ENCODE assay signal across 22 cellular contexts in genomic region chr14:59829941-59830734, GRCh38. TPM values are rescaled to one million over a fixed set of nuclear protein-coding genes. Genes with fewer than 3 reads are reported as not detected.
DNase-seq lines count a peak whose midpoint lies in the region; ATAC-seq, FAIRE-seq and TF ChIP-seq lines count a peak whose summit lies in the region.
"Had no signal": no experiment of that assay in that cellular context is flagged by ENCODE, and none has a peak within 500 bp of the region (broad histone marks: within the 10 kb centered on the region; RNA-seq: fewer than 3 reads in every experiment).

No MANE protein-coding gene starts in this region.

- H3K27me3 Mint-ChIP-seq in T-helper 17 cell: peaks cover 48% of the 10 kb centered on the region

- no peak overlapping the region for H3K4ac ChIP-seq in mesenchymal stem cell (ENCODE audit: low read depth in 1 of 2, low read length in 2 of 2)

- H2BK120ac ChIP-seq in mesenchymal stem cell (ENCODE audit: low read depth, low read length): no peak overlapping the region

- peak overlapping the region in 8 of 11 experiments; percentile 37 to 70 (median 54); a peak in 14 of 22 replicates for H3K4me2 ChIP-seq in BLaER1 treated with 17β-estradiol and CSF1 and Interleukin-3, amounts not matched to agents 10 nM and 100 nM
- no peak overlapping the region for H3K4me2 ChIP-seq in mesenchymal stem cell (ENCODE audit: low read length, poor library complexity, severe bottlenecking)

- no peak overlapping the region for H2AFZ ChIP-seq in mesenchymal stem cell (ENCODE audit: low read depth, low read length)

- no peak overlapping the region; a peak in 1 of 22 replicates for H3K9ac ChIP-seq in BLaER1 treated with 17β-estradiol and CSF1 and Interleukin-3, amounts not matched to agents 10 nM and 100 nM
- H3K9ac ChIP-seq in mesenchymal stem cell (ENCODE audit: low read length): peak overlapping the region; percentile 68

- no peak overlapping the region for H3K23ac ChIP-seq in mesenchymal stem cell (ENCODE audit: low read length in 2 of 2)

- 65% methylated on average over 4 of the region's 7 CpGs for WGBS in mesenchymal stem cell

- no peak for ATAC-seq in T-helper 17 cell
- ATAC-seq: activated CD4-positive, alpha-beta T cell treated with anti-CD3 and anti-CD28 coated beads for 36 hours; body of pancreas had no signal

- no peak overlapping the region for H2BK12ac ChIP-seq in mesenchymal stem cell (ENCODE audit: low read length in 2 of 2)

- no peak for FAIRE-seq in bronchial epithelial cell (lab: Jason Lieb, UNC)

- no peaks in the 10 kb centered on the region for H3K79me1 ChIP-seq in mesenchymal stem cell (replicated peaks; ENCODE audit: low read length, poor library complexity, severe bottlenecking)

- peak; percentile 18 for DNase-seq in NCI-H226
- DNase-seq in bronchial epithelial cell (ENCODE audit: low read depth): peak; percentile 12
- DNase-seq in mesenchymal stem cell: no peak
- DNase-seq in stimulated activated CD4-positive, alpha-beta T cell treated with anti-CD3 and anti-CD28 coated beads, Interleukin-1b, Interleukin-23, amount 100 ng/mL, for 48 hours: no peak
- no peak for DNase-seq in effector memory CD4-positive, alpha-beta T cell
- no peak for DNase-seq in Ammon's horn (ENCODE audit: low spot score)
- no peak for DNase-seq in T-helper 17 cell
- DNase-seq: activated CD4-positive, alpha-beta T cell treated with anti-CD3 and anti-CD28 coated beads for 36 hours; activated CD8-positive, alpha-beta memory T cell treated with anti-CD3 and anti-CD28 coated beads, Interleukin-2, amount 50 U/mL, for 48 hours; activated naive CD4-positive, alpha-beta T cell treated with Interleukin-2 at 50 U/mL for 16 hours; body of pancreas; COR-L47; HFFc6; hypothalamus; NCI-H1694; NCI-H446 treated with DMSO at 0.1 percent for 48 hours; spleen; stimulated activated naive CD4-positive, alpha-beta T cell; T1000; upper lobe of left lung had no signal

- H3K27me3 ChIP-seq in BLaER1 treated with 17β-estradiol and CSF1 and Interleukin-3, amounts not matched to agents 10 nM and 100 nM: no peaks in the 10 kb centered on the region
- no peaks in the 10 kb centered on the region for H3K27me3 ChIP-seq in bronchial epithelial cell (ENCODE audit: control insufficient read depth, insufficient read depth, low read length)
- no peaks in the 10 kb centered on the region for H3K27me3 ChIP-seq in mesenchymal stem cell (ENCODE audit: control insufficient read depth in 1 of 2, insufficient read depth in 1 of 2, low read length in 2 of 2)
- H3K27me3 ChIP-seq in effector memory CD4-positive, alpha-beta T cell (replicated peaks; ENCODE audit: control insufficient read depth, insufficient read depth, low read length, poor library complexity, severe bottlenecking): no peaks in the 10 kb centered on the region
- H3K27me3 ChIP-seq: body of pancreas, SJSA1, spleen, upper lobe of left lung had no signal

- no peaks in the 10 kb centered on the region for H3K36me3 Mint-ChIP-seq in T-helper 17 cell (ENCODE audit: low read depth)

- H3K36me3 ChIP-seq in BLaER1 treated with 17β-estradiol and CSF1 and Interleukin-3, amounts not matched to agents 10 nM and 100 nM: no peaks in the 10 kb centered on the region
- H3K36me3 ChIP-seq in bronchial epithelial cell (ENCODE audit: control insufficient read depth, insufficient read depth, low read length) (no peaks in the 10 kb centered on the region), mesenchymal stem cell (ENCODE audit: control insufficient read depth in 1 of 2, insufficient read depth in 2 of 2, low read depth in 1 of 2, low read length in 2 of 2) (no peaks in the 10 kb centered on the region)
- no peaks in the 10 kb centered on the region for H3K36me3 ChIP-seq in effector memory CD4-positive, alpha-beta T cell (ENCODE audit: control insufficient read depth, insufficient read depth, low read length)
- H3K36me3 ChIP-seq: SJSA1, spleen, upper lobe of left lung had no signal

- no peak for TF ChIP-seq CTCF in bronchial epithelial cell (IDR thresholded peaks at IDR 0.05; ENCODE audit: insufficient read depth, low read length, severe bottlenecking)

- peaks cover 6 to 22% (median 10%) of the 10 kb centered on the region in 10 experiments; a peak in 16 of 20 replicates for H3K4me1 ChIP-seq in BLaER1 treated with 17β-estradiol and CSF1 and Interleukin-3, amounts not matched to agents 10 nM and 100 nM
- H3K4me1 ChIP-seq in mesenchymal stem cell (ENCODE audit: control insufficient read depth, insufficient read depth, low read depth, low read length): peaks cover 2% of the 10 kb centered on the region
- H3K4me1 ChIP-seq in effector memory CD4-positive, alpha-beta T cell (ENCODE audit: control insufficient read depth, insufficient read depth, low read length, poor library complexity, severe bottlenecking): no peaks in the 10 kb centered on the region
- H3K4me1 ChIP-seq: body of pancreas, SJSA1, upper lobe of left lung had no signal

- no peak overlapping the region for H3K27ac ChIP-seq in BLaER1 treated with 17β-estradiol and CSF1 and Interleukin-3, amounts not matched to agents 10 nM and 100 nM
- H3K27ac ChIP-seq in mesenchymal stem cell (ENCODE audit: low read length, poor library complexity, severe bottlenecking): no peak overlapping the region
- no peak overlapping the region for H3K27ac ChIP-seq in effector memory CD4-positive, alpha-beta T cell (ENCODE audit: insufficient read depth, low read length, poor library complexity, severe bottlenecking)
- H3K27ac ChIP-seq: body of pancreas, SJSA1, upper lobe of left lung had no signal

- no peak overlapping the region for H2AK5ac ChIP-seq in mesenchymal stem cell (ENCODE audit: low read length, severe bottlenecking)

- no peak overlapping the region for H3K27ac Mint-ChIP-seq in T-helper 17 cell
- H3K27ac Mint-ChIP-seq: activated CD4-positive, alpha-beta T cell treated with anti-CD3 and anti-CD28 coated beads for 36 hours; HFFc6 had no signal

- no peak overlapping the region for H2BK5ac ChIP-seq in mesenchymal stem cell (ENCODE audit: low read depth, low read length, poor library complexity, severe bottlenecking)

- no peak overlapping the region for H4K8ac ChIP-seq in mesenchymal stem cell (ENCODE audit: low read length)

- H3K18ac ChIP-seq in mesenchymal stem cell (ENCODE audit: low read depth in 1 of 2, low read length in 2 of 2): no peak overlapping the region

- no peak overlapping the region for H3K14ac ChIP-seq in mesenchymal stem cell (ENCODE audit: low read length in 2 of 2)

- H3K4me3 ChIP-seq in BLaER1 treated with 17β-estradiol and CSF1 and Interleukin-3, amounts not matched to agents 10 nM and 100 nM: no peak overlapping the region
- H3K4me3 ChIP-seq in bronchial epithelial cell (ENCODE audit: low read depth, low read length) (no peak overlapping the region), mesenchymal stem cell (ENCODE audit: insufficient read depth in 1 of 2, low read depth in 1 of 2, low read length in 2 of 2) (no peak overlapping the region)
- H3K4me3 ChIP-seq in effector memory CD4-positive, alpha-beta T cell (ENCODE audit: insufficient read depth, low read depth, low read length, poor library complexity, severe bottlenecking): no peak overlapping the region
- H3K4me3 ChIP-seq: body of pancreas, SJSA1, spleen, upper lobe of left lung had no signal

- H2BK15ac ChIP-seq in mesenchymal stem cell (ENCODE audit: low read depth, poor library complexity, severe bottlenecking): no peak overlapping the region

- H3K4me1 Mint-ChIP-seq in T-helper 17 cell: peaks cover 2% of the 10 kb centered on the region
- H3K4me1 Mint-ChIP-seq: activated CD4-positive, alpha-beta T cell treated with anti-CD3 and anti-CD28 coated beads for 36 hours had no signal

- no peak overlapping the region for H4K91ac ChIP-seq in mesenchymal stem cell (ENCODE audit: low read length)

- H3K4me3 Mint-ChIP-seq in T-helper 17 cell: no peak overlapping the region
- H3K4me3 Mint-ChIP-seq: activated CD4-positive, alpha-beta T cell treated with anti-CD3 and anti-CD28 coated beads for 36 hours; HFFc6 had no signal

- no peaks in the 10 kb centered on the region for H3K9me3 ChIP-seq in BLaER1 treated with 17β-estradiol and CSF1 and Interleukin-3, amounts not matched to agents 10 nM and 100 nM (replicated peaks in 1 of 11)
- H3K9me3 ChIP-seq in mesenchymal stem cell (ENCODE audit: control insufficient read depth, low read length): no peaks in the 10 kb centered on the region
- H3K9me3 ChIP-seq in effector memory CD4-positive, alpha-beta T cell (ENCODE audit: control insufficient read depth, low read length): no peaks in the 10 kb centered on the region
- H3K9me3 ChIP-seq in T-helper 17 cell (ENCODE audit: control insufficient read depth, low read length, poor library complexity, severe bottlenecking): no peaks in the 10 kb centered on the region
- H3K9me3 ChIP-seq: body of pancreas, SJSA1, spleen, upper lobe of left lung had no signal

- H4K20me1 ChIP-seq in BLaER1 treated with 17β-estradiol and CSF1 and Interleukin-3, amounts not matched to agents 10 nM and 100 nM: no peaks in the 10 kb centered on the region

RNA-seq across cellular contexts. Expression of gene RTN1, which starts 40.4 kb away (rescaled TPM):
- not detected in 2 replicates for total RNA-seq in bronchial epithelial cell
- polyA plus RNA-seq in mesenchymal stem cell (2013, experiment 1 of 2): 0.03 TPM
- 0.07 TPM for polyA plus RNA-seq in mesenchymal stem cell (2013, experiment 2 of 2)
- total RNA-seq in T-helper 17 cell: 1 to 10 TPM in 1 of 2 donors, under 1 TPM in 1; 0.60 to 3.4 TPM
- total RNA-seq: activated CD4-positive, alpha-beta T cell treated with anti-CD3 and anti-CD28 coated beads for 36 hours had no signal

Comparison
In these comparisons a context has a peak if more than half of its experiments do, and no peak if none do; other contexts are left out.
1. DNase-seq: peak in NCI-H226 (single experiment) and bronchial epithelial cell (single experiment); none in mesenchymal stem cell (single experiment), stimulated activated CD4-positive, alpha-beta T cell treated with anti-CD3 and anti-CD28 coated beads, Interleukin-1b, Interleukin-23, amount 100 ng/mL, for 48 hours (single experiment), effector memory CD4-positive, alpha-beta T cell (0 of 3), Ammon's horn (single experiment) and T-helper 17 cell (0 of 3).